ENCODE assay signal across 12 cellular contexts in the genomic region with DNA sequence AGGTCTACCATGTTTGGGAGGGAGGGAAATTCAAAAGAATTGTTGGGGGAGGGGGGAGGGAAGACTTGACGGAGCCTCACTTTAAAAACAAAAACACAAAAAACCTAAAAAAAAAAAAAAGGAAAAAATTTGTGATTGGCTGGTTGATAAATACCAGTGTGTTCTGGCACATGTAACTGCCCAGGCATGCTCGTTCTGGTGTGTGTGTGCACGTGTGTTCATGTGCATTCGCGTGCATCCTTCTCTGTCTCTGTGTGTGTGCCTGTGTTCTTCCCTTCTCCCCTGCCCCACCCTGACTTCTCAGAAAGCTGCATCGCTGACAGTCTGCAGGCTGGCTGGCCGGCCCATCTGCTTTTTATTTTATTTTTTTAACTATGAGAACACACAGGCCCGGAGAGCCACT. TPM values are rescaled to one million over a fixed set of nuclear protein-coding genes. Genes with fewer than 3 reads are reported as not detected.
A peak's percentile ranks its signal among the peaks of the same experiment; 100 is the strongest.
DNase-seq lines count a peak whose midpoint lies in the region; TF ChIP-seq lines count a peak whose summit lies in the region.
"Had no signal": no experiment of that assay in that cellular context is flagged by ENCODE, and none has a peak within 500 bp of the region (broad histone marks: within the 10 kb centered on the region; RNA-seq: fewer than 3 reads in every experiment).

No MANE protein-coding gene starts in this region.

- H3K4me1 Mint-ChIP-seq in HFFc6 (ENCODE audit: low read depth), result peaks cover 14% of the 10 kb centered on the region

- H4K8ac ChIP-seq in mesenchymal stem cell (ENCODE audit: low read length), result no peak overlapping the region

- no peak overlapping the region for H2BK5ac ChIP-seq in mesenchymal stem cell (ENCODE audit: low read depth, low read length, poor library complexity, severe bottlenecking)

- H3K36me3 Mint-ChIP-seq in HFFc6 (ENCODE audit: low read depth), result peaks cover 28% of the 10 kb centered on the region

- H3K36me3 ChIP-seq in mesenchymal stem cell (ENCODE audit: control insufficient read depth in 1 of 2, insufficient read depth in 2 of 2, low read depth in 1 of 2, low read length in 2 of 2) (peaks cover 34 to 78% of the 10 kb centered on the region in 2 experiments), right atrium auricular region (peaks cover 38% of the 10 kb centered on the region)

- H3K18ac ChIP-seq in mesenchymal stem cell (ENCODE audit: low read depth in 1 of 2, low read length in 2 of 2), result no peak overlapping the region

- no peak overlapping the region for H3K27ac Mint-ChIP-seq in HFFc6

- H3K4ac ChIP-seq in mesenchymal stem cell (ENCODE audit: low read depth in 1 of 2, low read length in 2 of 2), result no peak overlapping the region

- H2AFZ ChIP-seq in mesenchymal stem cell (ENCODE audit: low read depth, low read length), result no peak overlapping the region

- no peak overlapping the region for H3K9ac ChIP-seq in mesenchymal stem cell (ENCODE audit: low read length)

- no peak overlapping the region for H2BK12ac ChIP-seq in mesenchymal stem cell (ENCODE audit: low read length in 2 of 2)

- H3K27me3 ChIP-seq in mesenchymal stem cell (ENCODE audit: control insufficient read depth in 1 of 2, insufficient read depth in 1 of 2, low read length in 2 of 2) (no peaks in the 10 kb centered on the region), right atrium auricular region (no peaks in the 10 kb centered on the region)
- H3K27me3 ChIP-seq: adrenal gland had no signal

- H2BK120ac ChIP-seq in mesenchymal stem cell (ENCODE audit: low read depth, low read length), result no peak overlapping the region

- no peak overlapping the region for H2AK5ac ChIP-seq in mesenchymal stem cell (ENCODE audit: low read length, severe bottlenecking)

- H2BK15ac ChIP-seq in mesenchymal stem cell (ENCODE audit: low read depth, poor library complexity, severe bottlenecking), result peak overlapping the region; percentile 48

- 96% methylated on average over 6 of the region's 8 CpGs for WGBS in mesenchymal stem cell

- H3K4me2 ChIP-seq in mesenchymal stem cell (ENCODE audit: low read length, poor library complexity, severe bottlenecking), result no peak overlapping the region

- H3K4me1 ChIP-seq in mesenchymal stem cell (ENCODE audit: control insufficient read depth, insufficient read depth, low read depth, low read length), result peaks cover 6% of the 10 kb centered on the region
- H3K4me1 ChIP-seq in right atrium auricular region, result peaks cover 0 to 11% of the 10 kb centered on the region in 2 donors
- H3K4me1 ChIP-seq: adrenal gland had no signal

- H3K4me3 Mint-ChIP-seq in HFFc6, result no peak overlapping the region
- H3K4me3 Mint-ChIP-seq: B cell had no signal

- H3K23ac ChIP-seq in mesenchymal stem cell (ENCODE audit: low read length in 2 of 2), result no peak overlapping the region

- peak; percentile 21 for DNase-seq in stimulated activated CD4-positive, alpha-beta T cell treated with anti-CD3 and anti-CD28 coated beads, Interleukin-4, amount 100 ng/mL, for 1 hour
- DNase-seq in stimulated activated CD4-positive, alpha-beta T cell treated with anti-CD3 and anti-CD28 coated beads, Interleukin-12 subunit alpha, Interleukin-12 subunit beta, amount 100 ng/mL, for 4 hours, result no peak
- DNase-seq in activated effector memory CD4-positive, alpha-beta T cell treated with Interleukin-2 at 50 U/mL for 16 hours, result peak; percentile 48
- DNase-seq in mesenchymal stem cell (no peak), hepatic stellate cell (ENCODE audit: low spot score) (no peak), HFFc6 (no peak), right atrium auricular region (ENCODE audit: low spot score) (no peak)
- DNase-seq in stimulated activated CD4-positive, alpha-beta T cell treated with anti-CD3 and anti-CD28 coated beads, Interleukin-2, amount 100 ng/mL, for 48 hours, result no peak
- DNase-seq: IMR-90, NCI-H187 had no signal

- no peaks in the 10 kb centered on the region for H3K9me3 Mint-ChIP-seq in HFFc6

- no peak overlapping the region for H4K91ac ChIP-seq in mesenchymal stem cell (ENCODE audit: low read length)

- peaks cover 17% of the 10 kb centered on the region for H3K79me1 ChIP-seq in mesenchymal stem cell (replicated peaks; ENCODE audit: low read length, poor library complexity, severe bottlenecking)

- TF ChIP-seq CTCF in HFFc6 (IDR thresholded peaks at IDR 0.05) (no peak), right atrium auricular region (IDR thresholded peaks at IDR 0.05) (no peak)

- H3K27me3 Mint-ChIP-seq in HFFc6 (ENCODE audit: insufficient read depth), result peaks cover 2% of the 10 kb centered on the region
- H3K27me3 Mint-ChIP-seq: B cell had no signal

- no peaks in the 10 kb centered on the region for H3K9me3 ChIP-seq in mesenchymal stem cell (ENCODE audit: control insufficient read depth, low read length)
- no peaks in the 10 kb centered on the region for H3K9me3 ChIP-seq in right atrium auricular region
- H3K9me3 ChIP-seq: adrenal gland had no signal

- H3K27ac ChIP-seq in mesenchymal stem cell (ENCODE audit: low read length, poor library complexity, severe bottlenecking), result no peak overlapping the region
- H3K27ac ChIP-seq in right atrium auricular region, result no peak overlapping the region
- H3K27ac ChIP-seq: adrenal gland had no signal

- H3K4me3 ChIP-seq in mesenchymal stem cell (ENCODE audit: insufficient read depth in 1 of 2, low read depth in 1 of 2, low read length in 2 of 2), result no peak overlapping the region
- H3K4me3 ChIP-seq in right atrium auricular region, result no peak overlapping the region
- H3K4me3 ChIP-seq: adrenal gland had no signal

- no peak overlapping the region for H3K14ac ChIP-seq in mesenchymal stem cell (ENCODE audit: low read length in 2 of 2)

RNA-seq across cellular contexts. Expression of a gene that starts 22.6 kb away (rescaled TPM):
- 69.3 TPM for polyA plus RNA-seq in mesenchymal stem cell (2013, experiment 1 of 2)
- polyA plus RNA-seq in mesenchymal stem cell (2013, experiment 2 of 2), result 69.1 TPM
- total RNA-seq in HFFc6 (2021; fragmentation: NEBNext Ultra II Directional; extraction: Animal tissue kit (Norgen Biotek cat#: 25700)), result 10 to 100 TPM; 60.6 to 73.8 (median 70.9) TPM
- 10 to 100 TPM; 41.8 to 69.9 TPM for total RNA-seq in right atrium auricular region

RNA-seq across cellular contexts. Expression of a gene that starts 46.7 kb away (rescaled TPM):
- 38.5 TPM for polyA plus RNA-seq in mesenchymal stem cell (2013, experiment 1 of 2)
- polyA plus RNA-seq in mesenchymal stem cell (2013, experiment 2 of 2), result 36.6 TPM
- 10 to 100 TPM; 41.3 to 52.1 (median 45.5) TPM for total RNA-seq in HFFc6 (2021; fragmentation: NEBNext Ultra II Directional; extraction: Animal tissue kit (Norgen Biotek cat#: 25700))
- total RNA-seq in right atrium auricular region, result 10 to 100 TPM; 29.0 to 36.3 TPM

Comparison
In these comparisons a context has a peak if more than half of its experiments do, and no peak if none do; other contexts are left out.
1. DNase-seq: peak in stimulated activated CD4-positive, alpha-beta T cell treated with anti-CD3 and anti-CD28 coated beads, Interleukin-4, amount 100 ng/mL, for 1 hour (single experiment) and activated effector memory CD4-positive, alpha-beta T cell treated with Interleukin-2 at 50 U/mL for 16 hours (single experiment); none in stimulated activated CD4-positive, alpha-beta T cell treated with anti-CD3 and anti-CD28 coated beads, Interleukin-12 subunit alpha, Interleukin-12 subunit beta, amount 100 ng/mL, for 4 hours (single experiment), mesenchymal stem cell (single experiment), hepatic stellate cell (single experiment), HFFc6 (single experiment), stimulated activated CD4-positive, alpha-beta T cell treated with anti-CD3 and anti-CD28 coated beads, Interleukin-2, amount 100 ng/mL, for 48 hours (0 of 2) and right atrium auricular region (single experiment).